Comparison of ENCODE assay signal across 8 cellular contexts in genomic region chr1:179142889-179143299, GRCh38.
DNase-seq lines count a peak whose midpoint lies in the region; FAIRE-seq and TF ChIP-seq lines count a peak whose summit lies in the region.

No MANE protein-coding gene starts in this region.

- H3K4me1 ChIP-seq in ovary (ENCODE audit: insufficient read depth) = no peaks in the 10 kb centered on the region

- peak; percentile 99 for FAIRE-seq in RCC 7860 (lab: Jason Lieb, UNC)

- no peak for TF ChIP-seq POLR2A in ovary (IDR thresholded peaks at IDR 0.05)

- H3K36me3 ChIP-seq in ovary = no peaks in the 10 kb centered on the region

- H3K36me3 Mint-ChIP-seq in endothelial cell (ENCODE audit: low read depth, unreplicated experiment) (peaks cover 32% of the 10 kb centered on the region), glutamatergic neuron (ENCODE audit: unreplicated experiment) (peaks cover 13% of the 10 kb centered on the region)

- intact Hi-C loops in ovary (cut with DNase I) = no loop called here

- in situ Hi-C loops in GM13976 (cut with MboI; ENCODE audit: low sequenced_read_pairs, unreplicated experiment) = no loop called here

- WGBS in ovary, 3 donors = 63 to 79% (median 64%) methylated on average over 2 of the region's 2 CpGs

- peaks cover 43% of the 10 kb centered on the region for H3K4me1 Mint-ChIP-seq in endothelial cell (ENCODE audit: unreplicated experiment)
- peaks cover 3% of the 10 kb centered on the region for H3K4me1 Mint-ChIP-seq in glutamatergic neuron (ENCODE audit: low read depth, unreplicated experiment)

- H3K27me3 Mint-ChIP-seq in endothelial cell (ENCODE audit: unreplicated experiment) (peaks cover 3% of the 10 kb centered on the region), glutamatergic neuron (ENCODE audit: unreplicated experiment) (no peaks in the 10 kb centered on the region)

- H3K4me3 ChIP-seq in ovary = no peak overlapping the region

- DNase-seq in GF-D8 (lab: John Stamatoyannopoulos, UW) (peak; percentile 58), RCC 7860 (ENCODE audit: low spot score) (peak; percentile 98), endothelial cell (ENCODE audit: low spot score) (peak; percentile 29), ovary (no peak), DMS53 (lab: John Stamatoyannopoulos, UW) (no peak), glutamatergic neuron (no peak), GM13976 (ENCODE audit: low spot score) (no peak), iPS-NIHi7 (ENCODE audit: extremely low spot score) (no peak)

- peak; percentile 2 for TF ChIP-seq EP300 in ovary (IDR thresholded peaks at IDR 0.05)

- H3K27ac Mint-ChIP-seq in endothelial cell (ENCODE audit: unreplicated experiment) = peak overlapping the region; percentile 99
- no peak overlapping the region for H3K27ac Mint-ChIP-seq in glutamatergic neuron (ENCODE audit: unreplicated experiment)

- no peaks in the 10 kb centered on the region for H3K9me3 ChIP-seq in ovary

- H3K9me3 Mint-ChIP-seq in endothelial cell (ENCODE audit: unreplicated experiment) = no peaks in the 10 kb centered on the region
- peaks cover 4% of the 10 kb centered on the region for H3K9me3 Mint-ChIP-seq in glutamatergic neuron (ENCODE audit: unreplicated experiment)

- H3K27ac ChIP-seq in ovary = no peak overlapping the region

- H3K27me3 ChIP-seq in ovary = no peaks in the 10 kb centered on the region

- no peak for TF ChIP-seq CTCF in endothelial cell (IDR thresholded peaks at IDR 0.05; ENCODE audit: unreplicated experiment)
- TF ChIP-seq CTCF in ovary (IDR thresholded peaks at IDR 0.05) = no peak
- TF ChIP-seq CTCF in glutamatergic neuron (IDR thresholded peaks at IDR 0.05; ENCODE audit: partially characterized antibody, unreplicated experiment) = no peak
- no peak for TF ChIP-seq CTCF in GM13976 (IDR thresholded peaks at IDR 0.05; ENCODE audit: borderline replicate concordance, control extremely low read depth, extremely low read depth, insufficient read depth, missing control alignments)

- H3K4me3 Mint-ChIP-seq in endothelial cell (ENCODE audit: unreplicated experiment) (peak overlapping the region; percentile 94), glutamatergic neuron (ENCODE audit: unreplicated experiment) (no peak overlapping the region)

Comparison
In these comparisons a context has a peak if more than half of its experiments do, and no peak if none do; other contexts are left out.
1. DNase-seq: peak in GF-D8 (single experiment), RCC 7860 (single experiment) and endothelial cell (single experiment); none in ovary (0 of 5), DMS53 (single experiment), glutamatergic neuron (single experiment), GM13976 (single experiment) and iPS-NIHi7 (single experiment).